ENCODE assay signal across 21 cellular contexts in the genomic region with DNA sequence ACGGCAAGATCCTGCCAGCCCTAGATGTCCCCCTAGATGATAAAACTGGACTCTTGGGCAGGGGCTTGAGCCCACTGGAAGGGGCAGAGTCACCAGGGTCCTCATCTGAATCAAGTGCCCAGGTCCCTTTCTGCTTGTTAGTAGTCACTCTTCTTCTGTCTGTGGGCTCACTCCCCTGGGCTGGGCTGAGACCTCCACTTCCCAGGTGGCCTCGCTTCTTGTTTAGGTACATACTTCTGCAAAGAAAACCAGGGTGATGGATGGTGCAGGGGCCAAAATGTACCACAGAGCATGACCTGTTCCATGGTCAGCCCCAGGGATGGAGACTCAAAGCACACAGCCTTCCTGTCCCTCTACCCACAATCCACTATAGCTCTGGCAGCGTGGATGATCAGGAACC. TPM values are rescaled to one million over a fixed set of nuclear protein-coding genes. Genes with fewer than 3 reads are reported as not detected.
A peak's percentile ranks its signal among the peaks of the same experiment; 100 is the strongest.
DNase-seq lines count a peak whose midpoint lies in the region; ATAC-seq, FAIRE-seq and TF ChIP-seq lines count a peak whose summit lies in the region.
"Had no signal": no experiment of that assay in that cellular context is flagged by ENCODE, and none has a peak within 500 bp of the region (broad histone marks: within the 10 kb centered on the region; RNA-seq: fewer than 3 reads in every experiment).

No MANE protein-coding gene starts in this region.

- peaks cover 8% of the 10 kb centered on the region for H3K27me3 Mint-ChIP-seq in dendritic cell treated with granulocyte-macrophage colony-stimulating factor and Interleukin-4, amounts not matched to agents 40 ng/mL and 50 ng/mL, for 4 days
- peaks cover 58% of the 10 kb centered on the region for H3K27me3 Mint-ChIP-seq in mesothelial cell of epicardium (ENCODE audit: low read depth)

- H3K27ac ChIP-seq in upper lobe of right lung (peak overlapping the region; percentile 66), WERI-Rb-1 (no peak overlapping the region), uterus (no peak overlapping the region)
- H3K27ac ChIP-seq: BLaER1 had no signal

- ATAC-seq in upper lobe of right lung (no peak), GM18502 (IDR thresholded peaks at IDR 0.05; ENCODE audit: poor library complexity, unreplicated experiment) (no peak)
- ATAC-seq: CD8-positive, alpha-beta T cell; HCT116 had no signal

- H3K27ac Mint-ChIP-seq in dendritic cell treated with granulocyte-macrophage colony-stimulating factor and Interleukin-4, amounts not matched to agents 40 ng/mL and 50 ng/mL, for 4 days = peak overlapping the region; percentile 87
- no peak overlapping the region for H3K27ac Mint-ChIP-seq in mesothelial cell of epicardium
- H3K27ac Mint-ChIP-seq: CD8-positive, alpha-beta T cell; HFFc6 had no signal

- H3K4me3 Mint-ChIP-seq in dendritic cell treated with granulocyte-macrophage colony-stimulating factor and Interleukin-4, amounts not matched to agents 40 ng/mL and 50 ng/mL, for 4 days = peak overlapping the region; percentile 90
- peak overlapping the region; percentile 44 for H3K4me3 Mint-ChIP-seq in mesothelial cell of epicardium
- H3K4me3 Mint-ChIP-seq: CD8-positive, alpha-beta T cell; HFFc6 had no signal

- TF ChIP-seq CTCF in mesothelial cell of epicardium (IDR thresholded peaks at IDR 0.05; ENCODE audit: unreplicated experiment) (no peak), upper lobe of right lung (IDR thresholded peaks at IDR 0.05) (no peak), WERI-Rb-1 (IDR thresholded peaks at IDR 0.05; ENCODE audit: low read depth, low read length) (no peak), uterus (IDR thresholded peaks at IDR 0.05) (no peak)

- no peaks in the 10 kb centered on the region for H3K36me3 Mint-ChIP-seq in dendritic cell treated with granulocyte-macrophage colony-stimulating factor and Interleukin-4, amounts not matched to agents 40 ng/mL and 50 ng/mL, for 4 days (ENCODE audit: low read depth)
- H3K36me3 Mint-ChIP-seq in mesothelial cell of epicardium = no peaks in the 10 kb centered on the region
- H3K36me3 Mint-ChIP-seq: CD8-positive, alpha-beta T cell had no signal

- H3K27me3 ChIP-seq in upper lobe of right lung = peaks cover 12% of the 10 kb centered on the region
- H3K27me3 ChIP-seq in WERI-Rb-1 (ENCODE audit: insufficient read depth, low read depth, severe bottlenecking) = no peaks in the 10 kb centered on the region
- no peaks in the 10 kb centered on the region for H3K27me3 ChIP-seq in uterus
- H3K27me3 ChIP-seq: BLaER1 had no signal

- TF ChIP-seq POLR2A in GM12891 (IDR thresholded peaks at IDR 0.05; ENCODE audit: low read depth, low read length) (no peak), uterus (IDR thresholded peaks at IDR 0.05) (no peak)

- DNase-seq in GM12891 (ENCODE audit: insufficient read length, low spot score) = no peak
- no peak for DNase-seq in mesothelial cell of epicardium (ENCODE audit: low spot score in 2 of 2, unreplicated experiment in 2 of 2)
- no peak for DNase-seq in upper lobe of right lung
- DNase-seq in WERI-Rb-1 = no peak
- no peak for DNase-seq in uterus
- DNase-seq: 8988T; Calu3; CD8-positive, alpha-beta T cell; DMS79 treated with DMSO at 0.1 percent for 48 hours; GF-D8; GOT3; HFFc6; IMR-90 had no signal

- H3K4me1 ChIP-seq in upper lobe of right lung = peaks cover 23% of the 10 kb centered on the region
- H3K4me1 ChIP-seq in uterus = no peaks in the 10 kb centered on the region
- H3K4me1 ChIP-seq: BLaER1 had no signal

- peak; percentile 16 for FAIRE-seq in GM12891 (lab: Jason Lieb, UNC)
- FAIRE-seq: HTR-8/SVneo had no signal

- no peaks in the 10 kb centered on the region for H3K9me3 Mint-ChIP-seq in dendritic cell treated with granulocyte-macrophage colony-stimulating factor and Interleukin-4, amounts not matched to agents 40 ng/mL and 50 ng/mL, for 4 days
- no peaks in the 10 kb centered on the region for H3K9me3 Mint-ChIP-seq in mesothelial cell of epicardium
- H3K9me3 Mint-ChIP-seq: HFFc6 had no signal

- peaks cover 91% of the 10 kb centered on the region for H3K4me1 Mint-ChIP-seq in dendritic cell treated with granulocyte-macrophage colony-stimulating factor and Interleukin-4, amounts not matched to agents 40 ng/mL and 50 ng/mL, for 4 days (ENCODE audit: low read depth)
- peaks cover 10% of the 10 kb centered on the region for H3K4me1 Mint-ChIP-seq in mesothelial cell of epicardium

- intact Hi-C loops in dendritic cell treated with granulocyte-macrophage colony-stimulating factor and Interleukin-4, amounts not matched to agents 40 ng/mL and 50 ng/mL, for 4 days (cut with micrococcal nuclease) = no loop called here
- intact Hi-C loops in upper lobe of right lung (cut with DNase I) (loop anchor here (10.0 kb wide), 1 partner anchor 47 kb away; no protein-coding TSS in a partner anchor), uterus (cut with DNase I; ENCODE audit: low total_unique reads) (no loop called here)

- H3K4me3 ChIP-seq in upper lobe of right lung = no peak overlapping the region
- no peak overlapping the region for H3K4me3 ChIP-seq in WERI-Rb-1 (ENCODE audit: low read depth, low read length)
- no peak overlapping the region for H3K4me3 ChIP-seq in uterus
- H3K4me3 ChIP-seq: BLaER1 had no signal

- H3K9me3 ChIP-seq in upper lobe of right lung = no peaks in the 10 kb centered on the region
- no peaks in the 10 kb centered on the region for H3K9me3 ChIP-seq in WERI-Rb-1 (ENCODE audit: severe bottlenecking)
- no peaks in the 10 kb centered on the region for H3K9me3 ChIP-seq in uterus

- H3K36me3 ChIP-seq in upper lobe of right lung (no peaks in the 10 kb centered on the region), WERI-Rb-1 (no peaks in the 10 kb centered on the region), uterus (no peaks in the 10 kb centered on the region)

TF ChIP-seq in GM12891, 5 proteins besides CTCF, POLR2A, EP300 and RAD21:
- TF ChIP-seq SPI1 (IDR thresholded peaks at IDR 0.05; ENCODE audit: low read depth, low read length) (no peak), POU2F2 (IDR thresholded peaks at IDR 0.05; ENCODE audit: low read depth, low read length) (no peak), PAX5 (IDR thresholded peaks at IDR 0.05; ENCODE audit: insufficient read depth, low read length, severe bottlenecking) (no peak), POLR2AphosphoS5 (IDR thresholded peaks at IDR 0.05; ENCODE audit: low read depth, low read length) (no peak), TAF1 (IDR thresholded peaks at IDR 0.05; ENCODE audit: low read depth, low read length) (no peak)

RNA-seq across cellular contexts. Expression of gene SLC46A2, which starts 0.8 kb away (rescaled TPM):
- polyA plus RNA-seq in GM12891 (2012; ENCODE audit: low read depth, missing spikeins) = 0.03 TPM
- total RNA-seq in mesothelial cell of epicardium (not detected in 3 replicates), upper lobe of right lung (17.0 TPM), uterus (not detected)
- total RNA-seq: A673; Calu3; CD8-positive, alpha-beta T cell; H7; HFFc6; IMR-90 had no signal
- polyA plus RNA-seq: AG04450, IMR-90 had no signal

Comparison
In these comparisons a context has a peak if more than half of its experiments do, and no peak if none do; other contexts are left out.
1. RNA of gene SLC46A2, which starts 0.8 kb away (total RNA-seq): 17.0 TPM in upper lobe of right lung (single experiment); not detected in mesothelial cell of epicardium and not detected in uterus; every median in the first group is over 10 times any median in the second.